27 cellular contexts compared by ENCODE assay signal in the genomic region with DNA sequence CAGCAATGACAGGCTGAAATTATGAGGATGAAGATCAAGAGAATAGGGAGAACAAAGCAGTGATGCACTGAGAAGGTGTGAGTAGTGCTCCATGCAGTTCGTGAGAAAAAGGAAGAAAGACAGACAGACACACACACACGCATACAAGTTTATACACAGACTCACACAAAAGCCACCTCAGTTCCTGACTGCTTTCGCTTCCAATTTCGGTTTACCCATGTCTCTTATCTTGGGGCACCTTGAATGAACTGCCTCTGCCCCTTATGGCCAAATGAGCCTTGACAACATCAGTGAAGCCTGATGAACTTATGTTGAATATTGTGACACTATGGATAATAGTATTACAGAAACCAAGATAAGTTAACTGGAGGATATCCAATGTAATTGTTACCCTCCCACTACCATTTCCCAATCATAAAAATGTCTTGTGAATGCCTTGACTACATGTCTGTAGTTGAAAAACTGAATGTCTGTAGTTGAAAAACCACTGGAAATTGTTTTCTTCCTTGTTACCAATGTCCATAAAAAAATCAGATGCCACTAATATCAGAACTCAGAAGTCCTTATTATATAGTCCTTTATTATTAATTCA.
A peak's percentile ranks its signal among the peaks of the same experiment; 100 is the strongest.
DNase-seq lines count a peak whose midpoint lies in the region; ATAC-seq and TF ChIP-seq lines count a peak whose summit lies in the region.
"Had no signal": no experiment of that assay in that cellular context is flagged by ENCODE, and none has a peak within 500 bp of the region (broad histone marks: within the 10 kb centered on the region; RNA-seq: fewer than 3 reads in every experiment).

No MANE protein-coding gene starts in this region.

- peaks cover 13% of the 10 kb centered on the region for H3K4me1 ChIP-seq in KMS-11 (ENCODE audit: low read depth, poor library complexity, severe bottlenecking)
- H3K4me1 ChIP-seq in neuronal stem cell (ENCODE audit: control insufficient read depth in 2 of 2, insufficient read depth in 1 of 2, low read depth in 1 of 2, low read length in 2 of 2) = peaks cover 0 to 2% of the 10 kb centered on the region in 2 donors
- H3K4me1 ChIP-seq in psoas muscle = no peaks in the 10 kb centered on the region
- H3K4me1 ChIP-seq in GM23248 (ENCODE audit: insufficient read depth) = no peaks in the 10 kb centered on the region
- H3K4me1 ChIP-seq: adrenal gland had no signal

- no peak for DNase-seq in neuronal stem cell (ENCODE audit: low spot score)
- DNase-seq in NCI-H345 treated with DMSO at 0.1 percent for 48 hours (lab: John Stamatoyannopoulos, UW; ENCODE audit: unreplicated experiment) = no peak
- no peak for DNase-seq in NCI-H510A (lab: John Stamatoyannopoulos, UW)
- no peak for DNase-seq in psoas muscle
- DNase-seq in GM23248 = no peak
- DNase-seq: activated CD4-positive, alpha-beta T cell treated with anti-CD3 and anti-CD28 coated beads, Interleukin-2, amount 50 U/mL, for 1 hour; activated naive CD4-positive, alpha-beta T cell; activated T-cell treated with anti-CD3 and anti-CD28 coated beads, Interleukin-2, amount 50 U/mL, for 72 hours; adrenal gland; head of caudate nucleus; kidney; midbrain; naive thymus-derived CD4-positive, alpha-beta T cell; NCI-H1092 treated with DMSO at 0.1 percent for 48 hours; NCI-H187 treated with DMSO at 0.1 percent for 48 hours; NCI-H526 treated with DMSO at 0.1 percent for 48 hours; nucleus accumbens; stimulated activated CD4-positive, alpha-beta T cell treated with anti-CD3 and anti-CD28 coated beads, Interleukin-15, amount 100 ng/mL, for 24 hours; stimulated activated naive B cell treated with anti-CD40 and anti-IgM and Interleukin-4, amounts not matched to agents 10 μg/mL and 1 μg/mL and 100 μg/mL, for 72 hours; upper lobe of right lung had no signal

- H3K36me3 ChIP-seq in KMS-11 (ENCODE audit: insufficient read depth) (no peaks in the 10 kb centered on the region), neuronal stem cell (replicated peaks in 1 of 2; ENCODE audit: control insufficient read depth in 2 of 2, insufficient read depth in 2 of 2, low read length in 2 of 2) (no peaks in the 10 kb centered on the region), psoas muscle (ENCODE audit: insufficient read depth in 1 of 2, low read depth in 1 of 2) (no peaks in the 10 kb centered on the region), GM23248 (ENCODE audit: low read depth) (no peaks in the 10 kb centered on the region)
- H3K36me3 ChIP-seq: adrenal gland; BLaER1 treated with 17β-estradiol and CSF1 and Interleukin-3, amounts not matched to agents 10 nM and 100 nM; SJCRH30; suprapubic skin; upper lobe of right lung had no signal

- H3K18ac ChIP-seq in neuronal stem cell (ENCODE audit: low read length) = no peak overlapping the region

- in situ Hi-C loops in GM23248 (cut with MboI) = loop anchor here (10.0 kb wide), 1 partner anchor 801 kb away; no protein-coding TSS in a partner anchor

- H3K4me2 ChIP-seq in KMS-11 = peak overlapping the region; percentile 57; the same call in 1 of the 2 replicates
- no peak overlapping the region for H3K4me2 ChIP-seq in neuronal stem cell (ENCODE audit: insufficient read depth, low read length, poor library complexity, severe bottlenecking)
- no peak overlapping the region for H3K4me2 ChIP-seq in GM23248 (ENCODE audit: unreplicated experiment)
- H3K4me2 ChIP-seq: BLaER1 treated with 17β-estradiol and CSF1 and Interleukin-3, amounts not matched to agents 10 nM and 100 nM had no signal

- no peaks in the 10 kb centered on the region for H3F3A ChIP-seq in GM23248 (ENCODE audit: insufficient read depth)

- H3K4me3 ChIP-seq in KMS-11 (IDR thresholded peaks at IDR 0.05; ENCODE audit: insufficient read depth, low read depth, low read length) (no peak overlapping the region), neuronal stem cell (ENCODE audit: low read length in 2 of 2) (no peak overlapping the region), psoas muscle (no peak overlapping the region), GM23248 (no peak overlapping the region)
- H3K4me3 ChIP-seq: adrenal gland; BLaER1 treated with 17β-estradiol and CSF1 and Interleukin-3, amounts not matched to agents 10 nM and 100 nM; SJCRH30; suprapubic skin; upper lobe of right lung had no signal

- H4K8ac ChIP-seq in neuronal stem cell (ENCODE audit: low read depth, low read length) = no peak overlapping the region

- no peak overlapping the region for H3K14ac ChIP-seq in neuronal stem cell (ENCODE audit: low read length)

- no peak overlapping the region for H2BK120ac ChIP-seq in neuronal stem cell (ENCODE audit: low read depth, low read length)

- H4K91ac ChIP-seq in neuronal stem cell (ENCODE audit: low read depth, low read length, poor library complexity) = no peak overlapping the region

- ATAC-seq in GM18873 (IDR thresholded peaks at IDR 0.05; ENCODE audit: low FRiP score, unreplicated experiment) = peak; percentile 60
- peak; percentile 87 for ATAC-seq in GM21717 (IDR thresholded peaks at IDR 0.05; ENCODE audit: unreplicated experiment)
- ATAC-seq in psoas muscle = no peak
- ATAC-seq: activated T-cell treated with anti-CD3 and anti-CD28 coated beads, Interleukin-2, amount 50 U/mL, for 72 hours; HCT116; naive thymus-derived CD4-positive, alpha-beta T cell; stimulated activated naive B cell treated with anti-CD40 and anti-IgM and Interleukin-4, amounts not matched to agents 10 μg/mL and 1 μg/mL and 100 μg/mL, for 72 hours; upper lobe of right lung had no signal

- no peaks in the 10 kb centered on the region for H3K79me2 ChIP-seq in KMS-11 (ENCODE audit: insufficient read depth, low read depth)
- no peaks in the 10 kb centered on the region for H3K79me2 ChIP-seq in GM23248 (ENCODE audit: insufficient read depth)

- H4K20me1 ChIP-seq in KMS-11 (ENCODE audit: insufficient read depth) (no peaks in the 10 kb centered on the region), GM23248 (ENCODE audit: insufficient read depth) (no peaks in the 10 kb centered on the region)
- H4K20me1 ChIP-seq: BLaER1 treated with 17β-estradiol and CSF1 and Interleukin-3, amounts not matched to agents 10 nM and 100 nM had no signal

- no peaks in the 10 kb centered on the region for H3K9me2 ChIP-seq in GM23248 (ENCODE audit: insufficient read depth)

- H3K27ac ChIP-seq in KMS-11 (peak overlapping the region; percentile 72), neuronal stem cell (replicated peaks; ENCODE audit: low read length) (no peak overlapping the region), psoas muscle (no peak overlapping the region), GM23248 (no peak overlapping the region)
- H3K27ac ChIP-seq: adrenal gland; BLaER1 treated with 17β-estradiol and CSF1 and Interleukin-3, amounts not matched to agents 10 nM and 100 nM; suprapubic skin; upper lobe of right lung had no signal

- TF ChIP-seq CTCF in KMS-11 (conservative IDR thresholded peaks at IDR 0.05; ENCODE audit: low read depth, low read length) (no peak), psoas muscle (IDR thresholded peaks at IDR 0.05) (no peak)

- no peaks in the 10 kb centered on the region for H3K27me3 ChIP-seq in KMS-11 (ENCODE audit: insufficient read depth, low read depth)
- H3K27me3 ChIP-seq in neuronal stem cell (ENCODE audit: control insufficient read depth in 3 of 3, insufficient read depth in 3 of 3, low read depth in 1 of 3, low read length in 3 of 3) = no peaks in the 10 kb centered on the region
- H3K27me3 ChIP-seq in psoas muscle (ENCODE audit: insufficient read depth in 3 of 3, low read length in 2 of 3) = no peaks in the 10 kb centered on the region
- H3K27me3 ChIP-seq in GM23248 (replicated peaks; ENCODE audit: insufficient read depth) = no peaks in the 10 kb centered on the region
- H3K27me3 ChIP-seq: adrenal gland; BLaER1 treated with 17β-estradiol and CSF1 and Interleukin-3, amounts not matched to agents 10 nM and 100 nM; SJCRH30; suprapubic skin; upper lobe of right lung had no signal

- intact Hi-C loops in psoas muscle (cut with DNase I) = no loop called here

- H2BK12ac ChIP-seq in neuronal stem cell (ENCODE audit: low read length) = no peak overlapping the region

- H3K23ac ChIP-seq in neuronal stem cell (ENCODE audit: low read depth, low read length, poor library complexity) = no peak overlapping the region

- H3K9me3 ChIP-seq in neuronal stem cell (replicated peaks in 1 of 2; ENCODE audit: control insufficient read depth in 2 of 2, insufficient read depth in 1 of 2, low read depth in 1 of 2, low read length in 2 of 2) (no peaks in the 10 kb centered on the region), psoas muscle (no peaks in the 10 kb centered on the region), GM23248 (ENCODE audit: low read depth) (no peaks in the 10 kb centered on the region)
- H3K9me3 ChIP-seq: adrenal gland; BLaER1 treated with 17β-estradiol and CSF1 and Interleukin-3, amounts not matched to agents 10 nM and 100 nM; SJCRH30; suprapubic skin; upper lobe of right lung had no signal

- H2AK5ac ChIP-seq in neuronal stem cell (ENCODE audit: low read depth, low read length) = no peak overlapping the region

- peak overlapping the region; percentile 79 for H2AFZ ChIP-seq in KMS-11 (ENCODE audit: low read depth)
- H2AFZ ChIP-seq in neuronal stem cell (ENCODE audit: low read length) = peak overlapping the region; percentile 58
- H2AFZ ChIP-seq in GM23248 = no peak overlapping the region

- no peak overlapping the region for H3K4ac ChIP-seq in neuronal stem cell (ENCODE audit: low read length)

- no peaks in the 10 kb centered on the region for H3K79me1 ChIP-seq in neuronal stem cell (ENCODE audit: low read depth, low read length)

- no CpG with 5 or more reads among the region's 4 CpGs for WGBS in neuronal stem cell (ENCODE audit: extremely low coverage in 2 of 2, insufficient read length in 2 of 2, insufficient replicate concordance in 1 of 2), 2 donors
- 67 to 73% (median 71%) methylated on average over 4 of the region's 4 CpGs for WGBS in psoas muscle, 3 donors
- WGBS in GM23248 (ENCODE audit: low coverage in 1 of 2, low lambda C conversion rate in 2 of 2, missing lambda C conversion rate in 2 of 2), 2 experiments = 82 to 83% methylated on average over 4 of the region's 4 CpGs

- H2BK5ac ChIP-seq in neuronal stem cell (ENCODE audit: low read length) = no peak overlapping the region

- no peak overlapping the region for H2BK15ac ChIP-seq in neuronal stem cell (ENCODE audit: low read length)

- peak overlapping the region; percentile 46; the same call in 1 of the 2 replicates for H3K9ac ChIP-seq in KMS-11
- no peak overlapping the region for H3K9ac ChIP-seq in neuronal stem cell (ENCODE audit: low read depth, low read length, poor library complexity)
- no peak overlapping the region for H3K9ac ChIP-seq in GM23248
- H3K9ac ChIP-seq: BLaER1 treated with 17β-estradiol and CSF1 and Interleukin-3, amounts not matched to agents 10 nM and 100 nM had no signal

Comparison
In these comparisons a context has a peak if more than half of its experiments do, and no peak if none do; other contexts are left out.
1. ATAC-seq: peak in GM18873 (single experiment) and GM21717 (single experiment); none in psoas muscle (0 of 4).